ENCODE assay signal across 12 cellular contexts in genomic region chr1:35857830-35858229, GRCh38. TPM values are rescaled to one million over a fixed set of nuclear protein-coding genes. Genes with fewer than 3 reads are reported as not detected.
DNase-seq lines count a peak whose midpoint lies in the region; ATAC-seq and TF ChIP-seq lines count a peak whose summit lies in the region.
"Had no signal": no experiment of that assay in that cellular context is flagged by ENCODE, and none has a peak within 500 bp of the region (broad histone marks: within the 10 kb centered on the region; RNA-seq: fewer than 3 reads in every experiment).

No MANE protein-coding gene starts in this region.

- ATAC-seq in GM21381 (IDR thresholded peaks at IDR 0.05; ENCODE audit: unreplicated experiment), result no peak

- no peak overlapping the region for H3K4me3 ChIP-seq in choroid plexus epithelial cell (ENCODE audit: low read depth, low read length)
- no peak overlapping the region for H3K4me3 ChIP-seq in parathyroid adenoma (ENCODE audit: low read depth, low read length)
- H3K4me3 ChIP-seq in suprapubic skin, result no peak overlapping the region
- H3K4me3 ChIP-seq: BLaER1 treated with 17β-estradiol and CSF1 and Interleukin-3, amounts not matched to agents 10 nM and 100 nM had no signal

- H3K9me3 ChIP-seq in parathyroid adenoma (ENCODE audit: control insufficient read depth, low read length) (no peaks in the 10 kb centered on the region), suprapubic skin (no peaks in the 10 kb centered on the region)
- H3K9me3 ChIP-seq: BLaER1 treated with 17β-estradiol and CSF1 and Interleukin-3, amounts not matched to agents 10 nM and 100 nM had no signal

- TF ChIP-seq POLR2A in suprapubic skin (IDR thresholded peaks at IDR 0.05), result no peak

- TF ChIP-seq EP300 in suprapubic skin (IDR thresholded peaks at IDR 0.05), result no peak

- peak; percentile 42 for DNase-seq in NCI-H82 (lab: John Stamatoyannopoulos, UW)
- no peak for DNase-seq in NCI-H82 treated with DMSO at 0.1 percent for 48 hours (lab: John Stamatoyannopoulos, UW; ENCODE audit: unreplicated experiment)
- DNase-seq in NCI-H460 (ENCODE audit: extremely low read depth, low read depth), result peak; percentile 4
- DNase-seq in choroid plexus epithelial cell (ENCODE audit: low read depth), result peak; percentile 74
- no peak for DNase-seq in NCI-H2196 treated with DMSO at 0.1 percent for 48 hours (lab: John Stamatoyannopoulos, UW; ENCODE audit: unreplicated experiment)
- no peak for DNase-seq in suprapubic skin (ENCODE audit: low spot score in 2 of 2)
- DNase-seq: activated CD4-positive, alpha-beta memory T cell treated with anti-CD3 and anti-CD28 coated beads for 36 hours; effector CD4-positive, alpha-beta T cell; NCI-H1436 had no signal

- H3K4me1 ChIP-seq in parathyroid adenoma, result no peaks in the 10 kb centered on the region
- H3K4me1 ChIP-seq in suprapubic skin, result peaks cover 4% of the 10 kb centered on the region

- no peaks in the 10 kb centered on the region for H3K36me3 ChIP-seq in parathyroid adenoma (ENCODE audit: control insufficient read depth, insufficient read depth, low read length)
- H3K36me3 ChIP-seq in suprapubic skin, result peaks cover 26% of the 10 kb centered on the region

- H3K9ac ChIP-seq in parathyroid adenoma, result no peak overlapping the region
- H3K9ac ChIP-seq: BLaER1 treated with 17β-estradiol and CSF1 and Interleukin-3, amounts not matched to agents 10 nM and 100 nM had no signal

- no peaks in the 10 kb centered on the region for H3K79me2 ChIP-seq in parathyroid adenoma

- peak; percentile 57 for TF ChIP-seq CTCF in choroid plexus epithelial cell (conservative IDR thresholded peaks at IDR 0.05; ENCODE audit: low read depth, low read length)
- peak; percentile 26 for TF ChIP-seq CTCF in parathyroid adenoma (IDR thresholded peaks at IDR 0.05)
- no peak for TF ChIP-seq CTCF in suprapubic skin (IDR thresholded peaks at IDR 0.05)

- no peak overlapping the region for H3K4me2 ChIP-seq in parathyroid adenoma (ENCODE audit: low read length)
- H3K4me2 ChIP-seq: BLaER1 treated with 17β-estradiol and CSF1 and Interleukin-3, amounts not matched to agents 10 nM and 100 nM had no signal

- no peaks in the 10 kb centered on the region for H3K27me3 ChIP-seq in parathyroid adenoma (ENCODE audit: control insufficient read depth, insufficient read depth, low read length)
- H3K27me3 ChIP-seq in suprapubic skin, result no peaks in the 10 kb centered on the region
- H3K27me3 ChIP-seq: BLaER1 treated with 17β-estradiol and CSF1 and Interleukin-3, amounts not matched to agents 10 nM and 100 nM had no signal

- no peak overlapping the region for H2AFZ ChIP-seq in parathyroid adenoma

- H3K27ac ChIP-seq in parathyroid adenoma (no peak overlapping the region), suprapubic skin (no peak overlapping the region)
- H3K27ac ChIP-seq: BLaER1 treated with 17β-estradiol and CSF1 and Interleukin-3, amounts not matched to agents 10 nM and 100 nM had no signal

RNA-seq across cellular contexts. Expression of gene AGO1, which starts 25.2 kb away (rescaled TPM):
- 6.7 TPM in 2 replicates for total RNA-seq in NCI-H460 (2014; rRNA removed; shearing (Covaris generic))
- 3.7 and 5.2 TPM in 2 replicates for polyA plus RNA-seq in NCI-H460 (2014; cell fraction: nucleus; rRNA removed)
- 10 to 100 TPM; 21.6 to 48.4 (median 35.4) TPM for total RNA-seq in suprapubic skin

RNA-seq across cellular contexts. Expression of gene AGO4, which starts 50.0 kb away (rescaled TPM):
- total RNA-seq in NCI-H460 (2014; rRNA removed; shearing (Covaris generic)), result 8.1 and 9.3 TPM in 2 replicates
- 4.0 and 7.0 TPM in 2 replicates for polyA plus RNA-seq in NCI-H460 (2014; cell fraction: nucleus; rRNA removed)
- 10 to 100 TPM; 26.7 to 51.7 (median 33.3) TPM for total RNA-seq in suprapubic skin

Comparison
In these comparisons a context has a peak if more than half of its experiments do, and no peak if none do; other contexts are left out.
1. DNase-seq: peak in NCI-H82 (single experiment), NCI-H460 (single experiment) and choroid plexus epithelial cell (single experiment); none in NCI-H82 treated with DMSO at 0.1 percent for 48 hours (single experiment), NCI-H2196 treated with DMSO at 0.1 percent for 48 hours (single experiment) and suprapubic skin (0 of 2).
2. CTCF ChIP-seq: peak in choroid plexus epithelial cell (single experiment) and parathyroid adenoma (single experiment); none in suprapubic skin (0 of 2).